ENCODE assay signal across 8 cellular contexts in genomic region chr9:132770775-132771310, GRCh38.
DNase-seq lines count a peak whose midpoint lies in the region; ATAC-seq and TF ChIP-seq lines count a peak whose summit lies in the region.

No MANE protein-coding gene starts in this region.

- H3K27me3 ChIP-seq in HUES48 (ENCODE audit: control insufficient read depth, insufficient read depth, low read length) = peaks cover 17% of the 10 kb centered on the region
- H3K27me3 ChIP-seq in naive thymus-derived CD4-positive, alpha-beta T cell (ENCODE audit: control insufficient read depth in 2 of 2, insufficient read depth in 2 of 2, low read length in 2 of 2) = no peaks in the 10 kb centered on the region

- H3K27me3 Mint-ChIP-seq in naive thymus-derived CD4-positive, alpha-beta T cell = peaks cover 0 to 10% (median 0%) of the 10 kb centered on the region in 5 donors

- H3K4me1 ChIP-seq in HUES48 (ENCODE audit: control insufficient read depth, insufficient read depth, low read length) = 0 out of 2 replicates have a peak, but pooled peaks cover 12% of the 10 kb centered on the region
- H3K4me1 ChIP-seq in naive thymus-derived CD4-positive, alpha-beta T cell (ENCODE audit: control insufficient read depth in 2 of 2, insufficient read depth in 2 of 2, low read length in 2 of 2) = peaks cover 3 to 9% of the 10 kb centered on the region in 2 donors

- POLR2A ChIA-PET in AG04449 (lab: Yijun Ruan, JAX) = no interaction called here
- POLR2A ChIA-PET in naive thymus-derived CD4-positive, alpha-beta T cell (lab: Charles Lee) = interaction anchor here (2.0 kb wide), 1 partner anchor 101 kb away, joined by 11 read pairs; the partner anchor contains the start of genes DDX31 and GTF3C4

- peaks cover 0 to 15% (median 0%) of the 10 kb centered on the region in 5 donors for H3K36me3 Mint-ChIP-seq in naive thymus-derived CD4-positive, alpha-beta T cell

- DNase-seq in AG04449 (ENCODE audit: low read depth, low spot score) (no peak), ecto neural progenitor cell (ENCODE audit: low spot score) (peak; percentile 42), NAMALWA (ENCODE audit: low spot score) (no peak), GM03348 (ENCODE audit: low spot score) (no peak), NCI-H526 (lab: John Stamatoyannopoulos, UW) (no peak)
- DNase-seq in naive thymus-derived CD4-positive, alpha-beta T cell = no peak

- H3K36me3 ChIP-seq in HUES48 (ENCODE audit: control insufficient read depth, insufficient read depth, low read length) = no peaks in the 10 kb centered on the region
- H3K36me3 ChIP-seq in naive thymus-derived CD4-positive, alpha-beta T cell (ENCODE audit: control insufficient read depth in 2 of 3, insufficient read depth in 3 of 3, low read length in 3 of 3) = peaks cover 0 to 6% (median 0%) of the 10 kb centered on the region in 3 experiments

- peak overlapping the region in 9 of 10 donors; percentile 95 to 100 (median 98) for H3K4me3 Mint-ChIP-seq in naive thymus-derived CD4-positive, alpha-beta T cell

- peaks cover 0 to 8% (median 0%) of the 10 kb centered on the region in 11 donors for H3K9me3 Mint-ChIP-seq in naive thymus-derived CD4-positive, alpha-beta T cell

- H3K4me1 Mint-ChIP-seq in naive thymus-derived CD4-positive, alpha-beta T cell = peaks cover 8 to 37% (median 27%) of the 10 kb centered on the region in 7 donors

- H3K9me3 ChIP-seq in HUES48 (ENCODE audit: control insufficient read depth, insufficient read depth, low read length) = no peaks in the 10 kb centered on the region
- no peaks in the 10 kb centered on the region for H3K9me3 ChIP-seq in naive thymus-derived CD4-positive, alpha-beta T cell (ENCODE audit: control insufficient read depth in 2 of 3, low read length in 3 of 3)

- CTCF ChIA-PET in AG04449 (lab: Yijun Ruan, JAX) = interaction anchor here (1.0 kb wide), 1 partner anchor 13 kb away, joined by 4 read pairs; no protein-coding TSS in a partner anchor
- CTCF ChIA-PET in naive thymus-derived CD4-positive, alpha-beta T cell (lab: Charles Lee) = no interaction called here

- H3K27ac Mint-ChIP-seq in naive thymus-derived CD4-positive, alpha-beta T cell = peak overlapping the region in 7 of 9 donors; percentile 12 to 98 (median 93)

- TF ChIP-seq CTCF in AG04449 (IDR thresholded peaks at IDR 0.05; ENCODE audit: insufficient read depth, low read length, missing control alignments) = no peak

- intact Hi-C loops in naive thymus-derived CD4-positive, alpha-beta T cell (cut with micrococcal nuclease) = loop anchor here (1.0 kb wide), 3 partner anchors 101 to 416 kb away; partner anchors contain the start of gene GTF3C4 (in 1 of the 2)

- H3K27ac ChIP-seq in HUES48 (ENCODE audit: low read depth, low read length) = no peak overlapping the region
- peak overlapping the region; percentile 77 for H3K27ac ChIP-seq in naive thymus-derived CD4-positive, alpha-beta T cell (ENCODE audit: low read depth, low read length)

- ATAC-seq in naive thymus-derived CD4-positive, alpha-beta T cell = no peak
- no peak for ATAC-seq in HG02759 (IDR thresholded peaks at IDR 0.05; ENCODE audit: unreplicated experiment)

- H3K9ac ChIP-seq in HUES48 (ENCODE audit: low read depth, low read length) = no peak overlapping the region

- H3K4me3 ChIP-seq in AG04449 (ENCODE audit: low read depth, low read length) (peak overlapping the region; percentile 76), HUES48 (ENCODE audit: low read depth, low read length) (peak overlapping the region; percentile 95)
- H3K4me3 ChIP-seq in naive thymus-derived CD4-positive, alpha-beta T cell (ENCODE audit: low read length) = peak overlapping the region; percentile 86
